1 cellular context compared by ENCODE assay signal in the genomic region with DNA sequence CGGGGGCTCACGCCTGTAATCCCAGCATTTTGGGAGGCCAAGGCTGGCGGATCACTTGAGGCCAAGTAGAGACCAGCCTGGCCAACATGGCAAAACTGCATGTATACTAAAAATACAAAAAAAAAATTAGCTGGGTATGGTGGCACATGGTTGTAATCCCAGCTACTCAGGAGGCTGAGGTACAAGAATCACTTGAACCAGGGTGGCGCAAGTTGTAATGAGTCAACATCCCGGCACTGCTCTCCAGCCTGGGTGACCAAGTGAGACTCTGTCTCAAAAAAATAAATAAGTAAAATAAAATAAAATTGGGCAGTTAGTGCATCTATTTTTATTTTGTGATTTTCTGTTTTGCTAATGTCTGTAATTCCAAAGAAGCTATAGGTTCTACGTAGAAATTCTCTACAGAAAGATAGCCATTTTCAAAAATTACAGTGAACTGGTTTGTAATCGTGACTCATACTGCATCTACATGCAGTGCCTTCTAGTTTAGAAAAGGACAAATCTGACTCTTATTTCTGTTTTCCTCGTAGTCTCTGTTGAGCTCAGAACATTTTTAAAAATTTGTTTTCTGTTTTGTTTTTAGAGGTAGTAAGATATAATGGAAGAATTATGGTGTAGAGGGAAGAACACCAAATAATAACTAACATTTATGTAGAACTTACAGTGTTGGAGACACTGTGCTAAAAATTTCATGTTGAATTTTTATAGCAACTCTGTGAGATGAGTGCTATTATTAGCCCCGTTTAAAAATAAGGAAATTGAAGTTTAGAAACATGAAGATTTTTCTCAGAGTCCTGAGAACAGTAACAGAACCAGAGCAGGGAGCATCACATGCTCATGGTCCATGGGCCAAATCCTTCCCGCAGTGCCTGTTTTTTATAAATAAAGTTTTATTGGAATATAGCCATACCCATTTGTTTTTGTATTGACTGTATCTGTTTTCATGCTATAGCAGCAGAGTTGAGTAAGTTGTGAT.
TF ChIP-seq lines count a peak whose summit lies in the region.

No MANE protein-coding gene starts in this region.

TF ChIP-seq in IMR-90, 13 proteins besides CTCF, POLR2A, EP300 and RAD21 (continued from another document):
- TF ChIP-seq, protein P1, sequence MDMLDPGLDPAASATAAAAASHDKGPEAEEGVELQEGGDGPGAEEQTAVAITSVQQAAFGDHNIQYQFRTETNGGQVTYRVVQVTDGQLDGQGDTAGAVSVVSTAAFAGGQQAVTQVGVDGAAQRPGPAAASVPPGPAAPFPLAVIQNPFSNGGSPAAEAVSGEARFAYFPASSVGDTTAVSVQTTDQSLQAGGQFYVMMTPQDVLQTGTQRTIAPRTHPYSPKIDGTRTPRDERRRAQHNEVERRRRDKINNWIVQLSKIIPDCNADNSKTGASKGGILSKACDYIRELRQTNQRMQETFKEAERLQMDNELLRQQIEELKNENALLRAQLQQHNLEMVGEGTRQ (IDR thresholded peaks at IDR 0.05; ENCODE audit: low read depth, low read length), result no peak
- no peak for TF ChIP-seq SMC3 (IDR thresholded peaks at IDR 0.05; ENCODE audit: low read depth, low read length)
- TF ChIP-seq CEBPB (IDR thresholded peaks at IDR 0.05; ENCODE audit: low read depth, low read length), result peak; percentile 50
- TF ChIP-seq, protein P2, sequence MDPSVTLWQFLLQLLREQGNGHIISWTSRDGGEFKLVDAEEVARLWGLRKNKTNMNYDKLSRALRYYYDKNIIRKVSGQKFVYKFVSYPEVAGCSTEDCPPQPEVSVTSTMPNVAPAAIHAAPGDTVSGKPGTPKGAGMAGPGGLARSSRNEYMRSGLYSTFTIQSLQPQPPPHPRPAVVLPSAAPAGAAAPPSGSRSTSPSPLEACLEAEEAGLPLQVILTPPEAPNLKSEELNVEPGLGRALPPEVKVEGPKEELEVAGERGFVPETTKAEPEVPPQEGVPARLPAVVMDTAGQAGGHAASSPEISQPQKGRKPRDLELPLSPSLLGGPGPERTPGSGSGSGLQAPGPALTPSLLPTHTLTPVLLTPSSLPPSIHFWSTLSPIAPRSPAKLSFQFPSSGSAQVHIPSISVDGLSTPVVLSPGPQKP (IDR thresholded peaks at IDR 0.05; ENCODE audit: borderline replicate concordance, low read depth, low read length), result no peak
- no peak for TF ChIP-seq RFX5 (IDR thresholded peaks at IDR 0.05; ENCODE audit: low read depth, low read length)
- no peak for TF ChIP-seq NFE2L2 (IDR thresholded peaks at IDR 0.05; ENCODE audit: low read depth, low read length)
- TF ChIP-seq MAFK (IDR thresholded peaks at IDR 0.05; ENCODE audit: low read depth, low read length), result no peak
- no peak for TF ChIP-seq MAZ (IDR thresholded peaks at IDR 0.05; ENCODE audit: borderline replicate concordance, low read depth, low read length)
